In the genomic region with DNA sequence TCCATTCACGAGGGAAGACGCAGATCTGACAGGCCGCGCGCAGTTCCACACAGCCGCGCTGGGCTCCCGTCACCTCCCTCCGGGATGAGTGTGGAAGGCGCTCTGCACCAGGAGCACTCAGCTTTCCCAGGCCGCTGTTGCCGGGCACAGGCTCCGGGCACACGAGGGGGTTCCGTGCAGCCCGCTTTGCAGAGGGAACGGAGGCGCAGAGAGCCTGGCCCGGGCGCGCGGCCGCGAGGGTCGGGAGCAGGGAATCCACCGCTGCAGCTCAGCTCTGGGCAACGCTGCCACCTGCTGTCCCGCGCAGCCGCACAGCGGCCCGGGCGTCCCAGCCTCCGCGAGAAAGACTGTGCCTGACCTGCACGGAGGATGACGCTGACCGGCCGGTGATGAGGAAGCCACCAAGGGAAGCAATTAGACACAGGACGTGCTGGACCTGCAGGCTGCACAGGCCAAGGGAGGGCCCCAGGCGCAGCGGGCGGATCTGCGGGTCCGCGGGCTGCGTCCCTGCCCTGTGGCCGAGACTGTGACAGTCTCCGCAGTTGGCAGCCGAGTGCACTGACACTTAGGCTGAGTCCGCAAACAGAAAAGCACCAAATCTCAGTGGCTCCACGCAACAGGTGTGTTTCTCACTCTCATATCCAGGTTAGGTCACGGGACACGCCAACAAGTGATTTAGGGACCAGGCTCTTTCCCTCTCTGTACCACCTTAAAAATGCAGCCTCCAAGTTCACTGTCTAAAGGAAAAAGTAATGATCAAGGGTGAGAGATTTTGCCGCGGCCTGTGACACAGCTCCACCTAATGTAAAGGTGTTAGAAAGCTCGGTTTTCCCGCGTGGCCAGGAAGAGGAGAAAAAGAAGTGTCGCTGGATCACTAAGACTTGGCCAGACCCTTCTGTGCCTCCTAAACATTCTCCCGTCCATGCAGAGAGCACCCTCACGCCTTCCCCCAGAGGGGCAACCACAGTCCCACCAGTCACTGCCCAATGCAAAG, we compare ENCODE assay signal across 8 cellular contexts.
DNase-seq lines count a peak whose midpoint lies in the region; ATAC-seq and TF ChIP-seq lines count a peak whose summit lies in the region.

No MANE protein-coding gene starts in this region.

- H3K4me3 ChIP-seq in A673 (ENCODE audit: low read depth, low read length, poor library complexity, severe bottlenecking) (peak overlapping the region; percentile 19), body of pancreas (no peak overlapping the region), spleen (peak overlapping the region in 6 of 8 donors; percentile 10 to 56 (median 22))

- TF ChIP-seq CTCF in A673 (conservative IDR thresholded peaks at IDR 0.05; ENCODE audit: low read depth, low read length) (peak; percentile 52), GM12874 (IDR thresholded peaks at IDR 0.05; ENCODE audit: insufficient read depth, low read depth, low read length) (peak; percentile 57), body of pancreas (IDR thresholded peaks at IDR 0.05) (peak in 5 of 7 experiments; percentile 26 to 58 (median 38)), spleen (IDR thresholded peaks at IDR 0.05 in 8 of 11, conservative IDR thresholded peaks at IDR 0.05 in 3 of 11) (peak in 3 of 11 experiments; percentile 13 to 52 (median 29))

- no peak overlapping the region for H3K27ac ChIP-seq in A673 (ENCODE audit: low read depth, low read length, poor library complexity, severe bottlenecking)
- H3K27ac ChIP-seq in body of pancreas, result no peak overlapping the region
- no peak overlapping the region for H3K27ac ChIP-seq in spleen

- POLR2A ChIA-PET in A673 (lab: Charles Lee; ENCODE audit: low non-redundant PET), result no interaction called here

- BruUV-seq in A673 (replicated peaks; lab: Mats Ljungman, UMichigan), result no TSS peak

- DNase-seq in A673 (ENCODE audit: low spot score) (peak; percentile 33), NCI-H345 treated with DMSO at 0.1 percent for 48 hours (lab: John Stamatoyannopoulos, UW; ENCODE audit: unreplicated experiment) (peak; percentile 48), body of pancreas (peak; percentile 55 to 73 (median 59)), iPS-NIHi7 (ENCODE audit: extremely low spot score) (peak; percentile 90), spleen (no peak), NOMO-1 treated with dmso at 0.1 percent for 144 hours (lab: John Stamatoyannopoulos, UW; ENCODE audit: unreplicated experiment) (no peak)

- 4 to 8% methylated on average over 27 to 62 of the region's 62 CpGs for WGBS in body of pancreas, 2 donors
- 6 to 18% (median 9%) methylated on average over 39 to 62 of the region's 62 CpGs for WGBS in spleen, 5 donors

- no peaks in the 10 kb centered on the region for H3K4me1 ChIP-seq in A673 (ENCODE audit: insufficient read depth, low read length, poor library complexity, severe bottlenecking)
- H3K4me1 ChIP-seq in body of pancreas, result peaks cover 11% of the 10 kb centered on the region
- H3K4me1 ChIP-seq in spleen, result peaks cover 0 to 12% (median 8%) of the 10 kb centered on the region in 6 donors

- H3K9me3 ChIP-seq in A673 (ENCODE audit: low read depth, low read length, poor library complexity, severe bottlenecking), result no peaks in the 10 kb centered on the region
- H3K9me3 ChIP-seq in body of pancreas, result no peaks in the 10 kb centered on the region
- no peaks in the 10 kb centered on the region for H3K9me3 ChIP-seq in spleen

- peak; percentile 85 for ATAC-seq in HG02852 (IDR thresholded peaks at IDR 0.05; ENCODE audit: unreplicated experiment)
- ATAC-seq in body of pancreas, result peak; percentile 88

- CTCF ChIA-PET in A673 (lab: Charles Lee), result no interaction called here

- no peaks in the 10 kb centered on the region for H3K36me3 ChIP-seq in A673 (ENCODE audit: insufficient read depth, low read length, poor library complexity, severe bottlenecking)
- no peaks in the 10 kb centered on the region for H3K36me3 ChIP-seq in body of pancreas (replicated peaks in 1 of 2; ENCODE audit: insufficient read depth in 1 of 2, low read depth in 2 of 2)
- H3K36me3 ChIP-seq in spleen, result no peaks in the 10 kb centered on the region

- intact Hi-C loops in A673 (cut with micrococcal nuclease; ENCODE audit: unreplicated experiment), result no loop called here
- intact Hi-C loops in body of pancreas (cut with DNase I), result loop anchor here (10.0 kb wide), 1 partner anchor 60 kb away; no protein-coding TSS in a partner anchor
- intact Hi-C loops in spleen (cut with DNase I; ENCODE audit: low total_unique reads), result no loop called here

- H3K27me3 ChIP-seq in A673 (replicated peaks; ENCODE audit: insufficient read depth, low read depth, low read length, poor library complexity) (peaks cover 40% of the 10 kb centered on the region), body of pancreas (no peaks in the 10 kb centered on the region), spleen (replicated peaks in 1 of 7) (peaks cover 0 to 55% (median 12%) of the 10 kb centered on the region in 7 donors)

- TF ChIP-seq POLR2A in body of pancreas (IDR thresholded peaks at IDR 0.05) (no peak), spleen (IDR thresholded peaks at IDR 0.05) (no peak)

Comparison
In these comparisons a context has a peak if more than half of its experiments do, and no peak if none do; other contexts are left out.
1. DNase-seq: peak in A673 (single experiment), NCI-H345 treated with DMSO at 0.1 percent for 48 hours (single experiment), body of pancreas (4 of 4) and iPS-NIHi7 (single experiment); none in spleen (single experiment) and NOMO-1 treated with dmso at 0.1 percent for 144 hours (single experiment).
2. H3K4me3 ChIP-seq: peak in A673 (single experiment) and spleen (6 of 8); none in body of pancreas (0 of 2).